8 cellular contexts compared by ENCODE assay signal in genomic region chr5:78509884-78510769, GRCh38.
DNase-seq lines count a peak whose midpoint lies in the region; ATAC-seq and TF ChIP-seq lines count a peak whose summit lies in the region.

No MANE protein-coding gene starts in this region.

- 28% methylated on average over 32 of the region's 61 CpGs for WGBS in mammary epithelial cell (ENCODE audit: low coverage, missing lambda C conversion rate)

- no peaks in the 10 kb centered on the region for H3K27me3 ChIP-seq in mammary epithelial cell (ENCODE audit: insufficient read depth, low read length)

- peak overlapping the region; percentile 73 for H2AFZ ChIP-seq in mammary epithelial cell (ENCODE audit: low read depth, low read length)

- no TSS peak for BruUV-seq in mammary epithelial cell (replicated peaks; lab: Mats Ljungman, UMichigan)

- H3K9ac ChIP-seq in mammary epithelial cell (ENCODE audit: insufficient read depth, low read length) = peak overlapping the region; percentile 27

- peaks cover 8% of the 10 kb centered on the region for H3K36me3 ChIP-seq in mammary epithelial cell (ENCODE audit: insufficient read depth, low read length)

- intact Hi-C loops in mammary epithelial cell (cut with micrococcal nuclease) = no loop called here

- H3K4me3 ChIP-seq in mammary epithelial cell (replicated peaks in 1 of 3; ENCODE audit: insufficient read depth in 1 of 3, low read depth in 2 of 3, low read length in 3 of 3) = peak overlapping the region in 2 of 3 experiments; percentile 10 to 20

- CTCF ChIA-PET in mammary epithelial cell (lab: Charles Lee; ENCODE audit: low non-redundant PET) = no interaction called here

- H3K4me2 ChIP-seq in mammary epithelial cell (ENCODE audit: insufficient read depth, low read depth, low read length) = peak overlapping the region; percentile 81

- H3K9me3 ChIP-seq in mammary epithelial cell (replicated peaks; ENCODE audit: insufficient read depth, low read length) = no peaks in the 10 kb centered on the region

- dilution Hi-C loops in mammary epithelial cell (cut with HindIII; ENCODE audit: low sequenced_read_pairs) = no loop called here

- TF ChIP-seq CTCF in mammary epithelial cell (conservative IDR thresholded peaks at IDR 0.05 in 1 of 2, IDR thresholded peaks at IDR 0.05 in 1 of 2; ENCODE audit: extremely low read depth in 1 of 2, insufficient read depth in 1 of 2, low read depth in 1 of 2, low read length in 2 of 2) = peak; percentile 9

- in situ Hi-C loops in ACHN (cut with HindIII; ENCODE audit: low pct_ligation_motif_present, low pct_unique_long_range_greater_than_20kb, low sequenced_read_pairs) = no loop called here
- in situ Hi-C loops in mammary epithelial cell (cut with MboI; ENCODE audit: low sequenced_read_pairs in 2 of 2) = no loop called here

- H3K4me1 ChIP-seq in mammary epithelial cell (ENCODE audit: insufficient read depth, low read length) = peaks cover 36% of the 10 kb centered on the region

- H3K27ac ChIP-seq in mammary epithelial cell (ENCODE audit: insufficient read depth, low read depth, low read length) = no peak overlapping the region

- ATAC-seq in GM18867 (IDR thresholded peaks at IDR 0.05; ENCODE audit: unreplicated experiment) = peak; percentile 79
- ATAC-seq in HG03103 (IDR thresholded peaks at IDR 0.05; ENCODE audit: low read depth, unreplicated experiment) = peak; percentile 73

- DNase-seq in ACHN = peak; percentile 32
- DNase-seq in T-helper 1 cell = peak in 3 of 5 donors; percentile 4 to 37 (median 5)
- peak; percentile 43 for DNase-seq in mammary epithelial cell
- DNase-seq in kidney tubule cell (ENCODE audit: low spot score) = peak; percentile 58
- DNase-seq in stimulated activated CD4-positive, alpha-beta T cell treated with anti-CD3 and anti-CD28 coated beads, Interleukin-1b, Interleukin-23, amount 100 ng/mL, for 48 hours = peak; percentile 19
- no peak for DNase-seq in NOMO-1 treated with DMSO at 0.1 percent for 48 hours (lab: John Stamatoyannopoulos, UW; ENCODE audit: unreplicated experiment)

- H4K20me1 ChIP-seq in mammary epithelial cell (ENCODE audit: insufficient read depth, low read length) = no peaks in the 10 kb centered on the region

- peaks cover 68% of the 10 kb centered on the region for H3K79me2 ChIP-seq in mammary epithelial cell (ENCODE audit: insufficient read depth, low read length)
